Comparison of ENCODE assay signal across 24 cellular contexts in the genomic region with DNA sequence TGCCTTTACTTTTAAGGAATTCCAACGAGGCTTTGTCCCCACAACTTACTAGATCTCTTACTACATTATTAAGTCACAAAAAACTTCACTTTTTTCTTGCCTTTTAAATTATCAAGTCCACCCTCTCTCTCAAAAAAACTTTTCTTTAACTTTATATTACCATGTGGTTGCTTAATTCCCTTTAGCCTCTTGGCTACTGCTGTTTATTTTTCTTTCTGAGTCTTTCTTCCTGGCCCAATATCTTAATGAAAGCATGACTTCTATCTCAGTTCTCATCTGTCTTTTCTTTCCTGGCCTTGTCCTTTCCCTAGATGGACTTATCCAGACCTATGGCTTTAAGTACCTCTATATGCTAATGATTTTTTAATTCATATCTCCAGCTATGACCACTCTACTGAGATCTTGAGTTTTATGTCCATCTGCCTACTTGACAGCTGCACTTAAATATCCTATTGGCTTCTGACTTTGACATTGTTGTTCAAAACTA.
"Had no signal": no experiment of that assay in that cellular context is flagged by ENCODE, and none has a peak within 500 bp of the region (broad histone marks: within the 10 kb centered on the region; RNA-seq: fewer than 3 reads in every experiment).

No MANE protein-coding gene starts in this region.

- H3K36me3 ChIP-seq: brain microvascular endothelial cell, cardiac muscle cell, Peyer's patch had no signal

- H3K36me3 Mint-ChIP-seq: activated CD4-positive, alpha-beta memory T cell treated with anti-CD3 and anti-CD28 coated beads for 36 hours; activated naive CD4-positive, alpha-beta T cell treated with anti-CD3 and anti-CD28 coated beads, Interleukin-2, amount 50 U/mL, for 72 hours; WTC11 had no signal

- DNase-seq: activated CD4-positive, alpha-beta memory T cell treated with anti-CD3 and anti-CD28 coated beads for 36 hours; activated CD4-positive, alpha-beta T cell treated with anti-CD3 and anti-CD28 coated beads for 1 hour; activated CD4-positive, alpha-beta T cell treated with anti-CD3 and anti-CD28 coated beads, Interleukin-2, amount 10 ng/mL, durations not matched to agents 7 days and 5 days; activated CD8-positive, alpha-beta memory T cell treated with anti-CD3 and anti-CD28 coated beads for 24 hours; activated effector memory CD4-positive, alpha-beta T cell treated with anti-CD3 and anti-CD28 coated beads, Interleukin-2, amount 50 U/mL, for 16 hours; activated naive CD4-positive, alpha-beta T cell treated with Interleukin-2 at 50 U/mL for 16 hours; activated naive CD8-positive, alpha-beta T cell treated with anti-CD3 and anti-CD28 coated beads, Interleukin-2, amount 50 U/mL, for 24 hours; activated T-cell treated with anti-CD3 and anti-CD28 coated beads, Interleukin-2, amount 50 U/mL, for 4 hours; amygdala; brain microvascular endothelial cell; MM.1S; NCI-H1105 treated with DMSO at 0.1 percent for 48 hours; NCI-H1436 treated with DMSO at 0.1 percent for 48 hours; NCI-H187; NCI-H2081; NCI-H510A treated with DMSO at 0.1 percent for 48 hours; Peyer's patch; Right ventricle myocardium superior; T-helper 9 cell had no signal

- H3K9me3 ChIP-seq: Peyer's patch had no signal

- H3K4me1 ChIP-seq: Peyer's patch had no signal

- H3K27ac ChIP-seq: brain microvascular endothelial cell, cardiac muscle cell, Peyer's patch, RWPE1 had no signal

- H3K27ac Mint-ChIP-seq: activated CD4-positive, alpha-beta memory T cell treated with anti-CD3 and anti-CD28 coated beads for 36 hours; activated CD4-positive, alpha-beta T cell treated with anti-CD3 and anti-CD28 coated beads, Interleukin-2, amount 10 ng/mL, durations not matched to agents 7 days and 5 days; activated naive CD4-positive, alpha-beta T cell treated with anti-CD3 and anti-CD28 coated beads, Interleukin-2, amount 50 U/mL, for 72 hours; activated naive CD8-positive, alpha-beta T cell treated with anti-CD3 and anti-CD28 coated beads, Interleukin-2, amount 50 U/mL, for 24 hours; T-helper 1 cell treated with Interleukin-12 subunit alpha and Interleukin-12 subunit beta and Interleukin-4 antibody, amounts not matched to agents 30 μg/mL and 1 μg/mL, for 36 hours; WTC11 had no signal

- H3K27me3 ChIP-seq: brain microvascular endothelial cell, cardiac muscle cell, Peyer's patch had no signal

- H3K4me3 ChIP-seq: cardiac muscle cell, Peyer's patch had no signal

- H3K27me3 Mint-ChIP-seq: activated CD4-positive, alpha-beta memory T cell treated with anti-CD3 and anti-CD28 coated beads for 36 hours; activated CD4-positive, alpha-beta T cell treated with anti-CD3 and anti-CD28 coated beads, Interleukin-2, amount 10 ng/mL, durations not matched to agents 7 days and 5 days; activated naive CD8-positive, alpha-beta T cell treated with anti-CD3 and anti-CD28 coated beads, Interleukin-2, amount 50 U/mL, for 24 hours had no signal

- H3K4me1 Mint-ChIP-seq: activated CD4-positive, alpha-beta T cell treated with anti-CD3 and anti-CD28 coated beads, Interleukin-2, amount 10 ng/mL, durations not matched to agents 7 days and 5 days; activated naive CD8-positive, alpha-beta T cell treated with anti-CD3 and anti-CD28 coated beads, Interleukin-2, amount 50 U/mL, for 24 hours; WTC11 had no signal

- H3K9me3 Mint-ChIP-seq: activated CD4-positive, alpha-beta T cell treated with anti-CD3 and anti-CD28 coated beads, Interleukin-2, amount 10 ng/mL, durations not matched to agents 7 days and 5 days; T-helper 1 cell treated with Interleukin-12 subunit alpha and Interleukin-12 subunit beta and Interleukin-4 antibody, amounts not matched to agents 30 μg/mL and 1 μg/mL, for 36 hours had no signal

- ATAC-seq: activated naive CD4-positive, alpha-beta T cell treated with anti-CD3 and anti-CD28 coated beads, Interleukin-2, amount 50 U/mL, for 72 hours; activated naive CD8-positive, alpha-beta T cell treated with anti-CD3 and anti-CD28 coated beads, Interleukin-2, amount 50 U/mL, for 24 hours; activated T-cell treated with anti-CD3 and anti-CD28 coated beads, Interleukin-2, amount 50 U/mL, for 4 hours; WTC11 had no signal

- H3K4me3 Mint-ChIP-seq: activated CD4-positive, alpha-beta memory T cell treated with anti-CD3 and anti-CD28 coated beads for 36 hours; activated CD4-positive, alpha-beta T cell treated with anti-CD3 and anti-CD28 coated beads, Interleukin-2, amount 10 ng/mL, durations not matched to agents 7 days and 5 days; activated naive CD8-positive, alpha-beta T cell treated with anti-CD3 and anti-CD28 coated beads, Interleukin-2, amount 50 U/mL, for 24 hours; activated T-cell treated with anti-CD3 and anti-CD28 coated beads, Interleukin-2, amount 50 U/mL, for 4 hours; T-helper 1 cell treated with Interleukin-12 subunit alpha and Interleukin-12 subunit beta and Interleukin-4 antibody, amounts not matched to agents 30 μg/mL and 1 μg/mL, for 36 hours; WTC11 had no signal
